ENCODE assay signal across 7 cellular contexts in genomic region chr14:20428010-20428365, GRCh38. TPM values are rescaled to one million over a fixed set of nuclear protein-coding genes. Genes with fewer than 3 reads are reported as not detected.
DNase-seq lines count a peak whose midpoint lies in the region; ATAC-seq lines count a peak whose summit lies in the region.

No MANE protein-coding gene starts in this region.

- no peaks in the 10 kb centered on the region for H3K9me3 Mint-ChIP-seq in T-cell

- H3K27ac Mint-ChIP-seq in T-cell = peak overlapping the region; percentile 51 to 87

- H3K36me3 Mint-ChIP-seq in T-cell = no peaks in the 10 kb centered on the region

- ATAC-seq in GM19035 (IDR thresholded peaks at IDR 0.05; ENCODE audit: unreplicated experiment) (peak; percentile 16), HG02759 (IDR thresholded peaks at IDR 0.05; ENCODE audit: unreplicated experiment) (peak; percentile 49), T-cell (replicated peaks in 1 of 4) (peak in 1 of 4 experiments; percentile 25)

- no peak for DNase-seq in T-cell
- DNase-seq in HuH-7.5 (ENCODE audit: low spot score) = no peak
- no peak for DNase-seq in pons (ENCODE audit: low spot score)
- no peak for DNase-seq in NCI-H187 treated with DMSO at 0.1 percent for 48 hours (lab: John Stamatoyannopoulos, UW)

- no peak overlapping the region for H3K4me3 ChIP-seq in skin epidermis

- no peaks in the 10 kb centered on the region for H3K27me3 Mint-ChIP-seq in T-cell

- CTCF ChIA-PET in T-cell (lab: Charles Lee) = no interaction called here

- peak overlapping the region in 1 of 3 donors; percentile 52 for H3K4me3 Mint-ChIP-seq in T-cell

- peaks cover 28 to 31% (median 30%) of the 10 kb centered on the region in 3 donors for H3K4me1 Mint-ChIP-seq in T-cell

- peak overlapping the region in 13 of 21 experiments; percentile 30 to 74 (median 61) for H3K27ac ChIP-seq in skin epidermis

- POLR2A ChIA-PET in T-cell (lab: Charles Lee) = no interaction called here

RNA-seq across cellular contexts. Expression of gene KLHL33, which starts 8.0 kb away (rescaled TPM):
- under 1 TPM; 0.07 to 0.65 (median 0.22) TPM for total RNA-seq in T-cell

RNA-seq across cellular contexts. Expression of gene TEP1, which starts 14.7 kb away (rescaled TPM):
- 10 to 100 TPM; 38.5 to 71.5 (median 65.5) TPM for total RNA-seq in T-cell

RNA-seq across cellular contexts. Expression of gene OSGEP, which starts 26.6 kb away (rescaled TPM):
- total RNA-seq in T-cell = 10 to 100 TPM; 56.4 to 80.2 (median 61.5) TPM

RNA-seq across cellular contexts. Expression of gene APEX1, which starts 27.0 kb away (rescaled TPM):
- total RNA-seq in T-cell = 100 to 1,000 TPM in 4 of 5 donors, 10 to 100 TPM in 1; 92.9 to 142 (median 120) TPM

RNA-seq across cellular contexts. Expression of gene PIP4P1, which starts 33.2 kb away (rescaled TPM):
- 10 to 100 TPM; 54.2 to 72.8 (median 57.5) TPM for total RNA-seq in T-cell
